Comparison of ENCODE assay signal across 30 cellular contexts in the genomic region with DNA sequence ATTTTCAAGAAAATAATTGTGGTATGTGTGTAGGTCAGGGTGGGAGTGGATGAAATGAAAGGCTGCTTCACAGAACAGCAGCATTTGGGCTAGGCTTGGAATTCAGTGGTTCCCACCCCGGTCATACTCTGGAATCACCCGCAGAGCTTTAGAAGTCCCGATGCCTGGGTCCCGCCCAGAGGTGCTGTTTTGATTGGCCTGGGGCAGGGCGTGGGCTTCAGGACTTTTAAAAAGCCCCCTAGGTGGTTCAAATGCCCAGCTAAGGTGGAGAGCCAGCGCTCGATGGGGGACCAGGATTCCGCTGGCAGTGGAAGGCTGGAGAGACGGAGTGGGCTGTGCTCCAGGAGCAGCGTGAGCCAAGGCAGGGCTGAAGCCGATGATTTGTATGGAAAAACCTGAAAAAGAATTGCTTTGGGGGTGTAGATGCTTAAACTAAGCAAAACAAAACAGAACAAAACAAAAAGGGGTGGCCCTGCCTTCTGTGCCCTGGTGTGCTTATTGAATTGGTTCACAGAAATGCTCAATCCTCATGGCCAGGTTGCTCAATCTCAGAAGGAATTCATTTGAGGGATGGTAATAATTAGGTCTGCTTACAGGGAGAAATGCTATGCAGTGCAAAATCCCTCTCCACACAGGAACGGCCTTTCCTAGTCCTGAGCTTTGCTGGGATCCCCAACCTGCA.
A peak's percentile ranks its signal among the peaks of the same experiment; 100 is the strongest.
DNase-seq lines count a peak whose midpoint lies in the region; ATAC-seq lines count a peak whose summit lies in the region.
"Had no signal": no experiment of that assay in that cellular context is flagged by ENCODE, and none has a peak within 500 bp of the region (broad histone marks: within the 10 kb centered on the region; RNA-seq: fewer than 3 reads in every experiment).

No MANE protein-coding gene starts in this region.

- peak; percentile 69 for DNase-seq in AG20443 (ENCODE audit: low spot score)
- DNase-seq in GM23248 = peak; percentile 20
- DNase-seq in cerebellum (ENCODE audit: low spot score) = peak; percentile 45
- no peak for DNase-seq in activated CD4-positive, alpha-beta T cell treated with anti-CD3 and anti-CD28 coated beads for 48 hours
- DNase-seq: activated B cell treated with CpG ODN at 0.5 μM for 24 hours; activated gamma-delta T cell treated with Interleukin-2 at 50 U/mL for 16 hours; activated T-cell treated with anti-CD3 and anti-CD28 coated beads, Interleukin-2, amount 50 U/mL, for 24 hours; adrenal gland; Caco-2; DMS53; foreskin keratinocyte; GF-D8; head of caudate nucleus; KBM-7; mucosa of descending colon; NCI-H1092 treated with DMSO at 0.1 percent for 48 hours; NCI-H1930; NCI-H2171 treated with DMSO at 0.1 percent for 48 hours; NCI-H524 treated with DMSO at 0.1 percent for 48 hours; PC-9; SK-N-SH; stimulated activated CD4-positive, alpha-beta T cell treated with anti-CD3 and anti-CD28 coated beads, Interleukin-4, amount 100 ng/mL, for 4 hours; transverse colon had no signal

- H3K27me3 ChIP-seq in GM23248 (replicated peaks; ENCODE audit: insufficient read depth) (peaks cover 16% of the 10 kb centered on the region; the same call in 1 of the 2 replicates), iPS-20b (ENCODE audit: insufficient read depth, low read length) (no peaks in the 10 kb centered on the region)
- H3K27me3 ChIP-seq: adrenal gland, foreskin keratinocyte, transverse colon had no signal

- H3K27ac ChIP-seq in GM23248 = no peak overlapping the region
- H3K27ac ChIP-seq in iPS-20b (ENCODE audit: low read length) = no peak overlapping the region
- H3K27ac ChIP-seq: adrenal gland, C4-2B, foreskin keratinocyte, PC-9, transverse colon had no signal

- H3K9ac ChIP-seq in GM23248 (no peak overlapping the region), iPS-20b (ENCODE audit: low read depth, low read length) (0 out of 2 replicates have a peak overlapping the region, but pooled peaks have one; percentile 13)
- H3K9ac ChIP-seq: SK-N-SH had no signal

- H3K79me2 ChIP-seq in GM23248 (ENCODE audit: insufficient read depth) = no peaks in the 10 kb centered on the region

- H3K36me3 ChIP-seq in GM23248 (ENCODE audit: low read depth) = no peaks in the 10 kb centered on the region
- H3K36me3 ChIP-seq in iPS-20b (ENCODE audit: insufficient read depth, low read depth, low read length) = no peaks in the 10 kb centered on the region
- H3K36me3 ChIP-seq: adrenal gland, transverse colon had no signal

- H3F3A ChIP-seq in GM23248 (ENCODE audit: insufficient read depth) = no peaks in the 10 kb centered on the region

- H3K9me3 ChIP-seq in GM23248 (ENCODE audit: low read depth) (no peaks in the 10 kb centered on the region), iPS-20b (ENCODE audit: insufficient read depth, low read depth, low read length) (no peaks in the 10 kb centered on the region)
- H3K9me3 ChIP-seq: adrenal gland, Caco-2, mucosa of descending colon, SK-N-SH, transverse colon had no signal

- H3K4me1 ChIP-seq in GM23248 (ENCODE audit: insufficient read depth) (no peaks in the 10 kb centered on the region), iPS-20b (ENCODE audit: insufficient read depth, low read length) (peaks cover 20% of the 10 kb centered on the region; the same call in 1 of the 2 replicates)
- H3K4me1 ChIP-seq: adrenal gland, foreskin keratinocyte, transverse colon had no signal

- ATAC-seq in GM21381 (IDR thresholded peaks at IDR 0.05; ENCODE audit: unreplicated experiment) (no peak), HG02610 (IDR thresholded peaks at IDR 0.05; ENCODE audit: unreplicated experiment) (no peak)
- ATAC-seq: foreskin keratinocyte; mucosa of descending colon; natural killer cell treated with Interleukin-12 subunit alpha and Interleukin-12 subunit beta and Interleukin-15 and Interleukin-18, amount 100 ng/mL, for 72 hours; Right ventricle myocardium inferior had no signal

- H3K9me2 ChIP-seq in GM23248 (ENCODE audit: insufficient read depth) = no peaks in the 10 kb centered on the region
- H3K9me2 ChIP-seq: SK-N-SH had no signal

- H4K20me1 ChIP-seq in GM23248 (ENCODE audit: insufficient read depth) = no peaks in the 10 kb centered on the region

- no peak overlapping the region for H3K4me3 ChIP-seq in GM23248
- H3K4me3 ChIP-seq in iPS-20b (ENCODE audit: low read length) = no peak overlapping the region
- H3K4me3 ChIP-seq: adrenal gland, lung, mucosa of descending colon, PC-9, transverse colon had no signal

- H2AFZ ChIP-seq in GM23248 = no peak overlapping the region
- H2AFZ ChIP-seq: PC-9 had no signal

- no peak overlapping the region for H3K4me2 ChIP-seq in GM23248 (ENCODE audit: unreplicated experiment)
- H3K4me2 ChIP-seq: PC-9, SK-N-SH had no signal

- 25 to 32% methylated on average over 12 of the region's 12 CpGs for WGBS in GM23248 (ENCODE audit: low coverage in 1 of 2, low lambda C conversion rate in 2 of 2, missing lambda C conversion rate in 2 of 2), 2 experiments

- in situ Hi-C loops in GM23248 (cut with MboI) = no loop called here
